9 cellular contexts compared by ENCODE assay signal in genomic region chr13:113904411-113904810, GRCh38. TPM values are rescaled to one million over a fixed set of nuclear protein-coding genes. Genes with fewer than 3 reads are reported as not detected.
DNase-seq lines count a peak whose midpoint lies in the region; ATAC-seq and TF ChIP-seq lines count a peak whose summit lies in the region.
"Had no signal": no experiment of that assay in that cellular context is flagged by ENCODE, and none has a peak within 500 bp of the region (broad histone marks: within the 10 kb centered on the region; RNA-seq: fewer than 3 reads in every experiment).

No MANE protein-coding gene starts in this region.

- H3K4me1 Mint-ChIP-seq in activated T-helper 17 cell treated with anti-CD3 and anti-CD28 coated beads, Interleukin-2, amount 50 U/mL, for 72 hours, result peaks cover 3% of the 10 kb centered on the region

- no peaks in the 10 kb centered on the region for H3K9me3 Mint-ChIP-seq in activated T-helper 17 cell treated with anti-CD3 and anti-CD28 coated beads, Interleukin-2, amount 50 U/mL, for 72 hours

- H3K27me3 ChIP-seq in right atrium auricular region, result no peaks in the 10 kb centered on the region

- H3K27ac Mint-ChIP-seq in activated T-helper 17 cell treated with anti-CD3 and anti-CD28 coated beads, Interleukin-2, amount 50 U/mL, for 72 hours, result no peak overlapping the region

- DNase-seq in HFF-Myc (ENCODE audit: extremely low read depth, low read depth), result no peak
- DNase-seq in right atrium auricular region (ENCODE audit: low spot score), result peak; percentile 64
- peak; percentile 26 for DNase-seq in stimulated activated naive CD8-positive, alpha-beta T cell treated with anti-CD3 and anti-CD28 coated beads, Interleukin-15, Interleukin-2, amounts not matched to agents 100 U/mL and 50 U/mL, for 24 hours
- no peak for DNase-seq in NCI-H1092 (lab: John Stamatoyannopoulos, UW)
- no peak for DNase-seq in ecto neural progenitor cell (ENCODE audit: low spot score)

- H3K9me3 ChIP-seq in right atrium auricular region, result no peaks in the 10 kb centered on the region
- H3K9me3 ChIP-seq: HAP-1 had no signal

- no peaks in the 10 kb centered on the region for H3K36me3 Mint-ChIP-seq in activated T-helper 17 cell treated with anti-CD3 and anti-CD28 coated beads, Interleukin-2, amount 50 U/mL, for 72 hours (ENCODE audit: low read depth)

- no peaks in the 10 kb centered on the region for H3K27me3 Mint-ChIP-seq in activated T-helper 17 cell treated with anti-CD3 and anti-CD28 coated beads, Interleukin-2, amount 50 U/mL, for 72 hours

- H3K27ac ChIP-seq in C4-2B, result no peak overlapping the region
- no peak overlapping the region for H3K27ac ChIP-seq in right atrium auricular region

- ATAC-seq in activated T-helper 17 cell treated with anti-CD3 and anti-CD28 coated beads, Interleukin-2, amount 50 U/mL, for 72 hours (replicated peaks), result peak; percentile 74
- peak; percentile 46 for ATAC-seq in stimulated activated naive CD8-positive, alpha-beta T cell treated with anti-CD3 and anti-CD28 coated beads, Interleukin-15, Interleukin-2, amounts not matched to agents 100 U/mL and 50 U/mL, for 24 hours
- ATAC-seq in HG03432 (IDR thresholded peaks at IDR 0.05; ENCODE audit: unreplicated experiment), result no peak

- peak; percentile 55 for TF ChIP-seq CTCF in C4-2B (conservative IDR thresholded peaks at IDR 0.05)
- peak; percentile 49 for TF ChIP-seq CTCF in HFF-Myc (IDR thresholded peaks at IDR 0.05; ENCODE audit: low read depth, low read length, missing control alignments)
- peak; percentile 57 to 78 for TF ChIP-seq CTCF in right atrium auricular region (IDR thresholded peaks at IDR 0.05)

- no peak overlapping the region for H3K4me3 ChIP-seq in HFF-Myc (replicated peaks; ENCODE audit: low read depth, low read length)
- no peak overlapping the region for H3K4me3 ChIP-seq in right atrium auricular region
- H3K4me3 ChIP-seq: HAP-1 had no signal

- no peaks in the 10 kb centered on the region for H3K36me3 ChIP-seq in right atrium auricular region
- H3K36me3 ChIP-seq: HAP-1 had no signal

- no peaks in the 10 kb centered on the region for H3K4me1 ChIP-seq in right atrium auricular region
- H3K4me1 ChIP-seq: HAP-1 had no signal

- H3K4me3 Mint-ChIP-seq in activated T-helper 17 cell treated with anti-CD3 and anti-CD28 coated beads, Interleukin-2, amount 50 U/mL, for 72 hours, result no peak overlapping the region

RNA-seq across cellular contexts. Expression of gene GAS6, which starts 40.5 kb away (rescaled TPM):
- total RNA-seq in activated T-helper 17 cell treated with anti-CD3 and anti-CD28 coated beads, Interleukin-2, amount 50 U/mL, for 72 hours, result under 1 TPM; 0.56 to 0.58 TPM
- 100 to 1,000 TPM; 206 to 254 TPM for total RNA-seq in right atrium auricular region

Comparison
In these comparisons a context has a peak if more than half of its experiments do, and no peak if none do; other contexts are left out.
1. DNase-seq: peak in right atrium auricular region (single experiment) and stimulated activated naive CD8-positive, alpha-beta T cell treated with anti-CD3 and anti-CD28 coated beads, Interleukin-15, Interleukin-2, amounts not matched to agents 100 U/mL and 50 U/mL, for 24 hours (single experiment); none in HFF-Myc (single experiment), NCI-H1092 (single experiment) and ecto neural progenitor cell (single experiment).
2. RNA of gene GAS6, which starts 40.5 kb away (total RNA-seq): 206 to 254 TPM in right atrium auricular region; 0.56 to 0.58 TPM in activated T-helper 17 cell treated with anti-CD3 and anti-CD28 coated beads, Interleukin-2, amount 50 U/mL, for 72 hours; every median in the first group is over 100 times any median in the second.
3. Peak in every context shown above with its lines, with median percentiles within 50 percentile points of each other: CTCF ChIP-seq.